35 cellular contexts compared by ENCODE assay signal in the genomic region with DNA sequence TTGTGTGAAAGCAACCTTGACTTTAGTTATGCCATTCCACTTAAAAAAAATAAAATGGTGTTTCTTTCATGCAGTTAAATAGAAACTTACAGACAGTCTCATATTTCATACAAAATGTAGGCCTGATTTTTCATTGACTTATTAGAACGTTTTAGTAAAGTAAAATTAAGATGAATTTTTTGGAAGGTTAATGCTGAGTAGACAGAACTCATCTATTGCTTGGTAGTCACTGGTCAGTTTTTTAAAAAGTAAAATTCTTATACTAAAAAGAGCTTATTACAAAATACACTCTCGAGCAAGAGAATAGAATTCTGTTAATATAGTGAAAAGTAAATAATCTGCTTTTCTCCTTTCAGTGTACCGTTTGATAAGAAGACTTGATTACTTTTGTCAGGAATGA.
"Had no signal": no experiment of that assay in that cellular context is flagged by ENCODE, and none has a peak within 500 bp of the region (broad histone marks: within the 10 kb centered on the region; RNA-seq: fewer than 3 reads in every experiment).

No MANE protein-coding gene starts in this region.

- ATAC-seq: activated CD4-positive, alpha-beta T cell treated with anti-CD3 and anti-CD28 coated beads for 36 hours; activated CD8-positive, alpha-beta memory T cell treated with anti-CD3 and anti-CD28 coated beads, Interleukin-2, amount 10 ng/mL, durations not matched to agents 7 days and 5 days; activated CD8-positive, alpha-beta T cell treated with anti-CD3 and anti-CD28 coated beads, Interleukin-2, amount 10 ng/mL, durations not matched to agents 7 days and 5 days; activated naive CD4-positive, alpha-beta T cell treated with anti-CD3 and anti-CD28 coated beads, Interleukin-2, amount 50 U/mL, for 72 hours; body of pancreas had no signal

- H3K9me3 ChIP-seq: adrenal gland, body of pancreas had no signal

- H3K36me3 ChIP-seq: adrenal gland, brain microvascular endothelial cell, breast epithelium had no signal

- H3K27ac ChIP-seq: adrenal gland, body of pancreas, brain microvascular endothelial cell, breast epithelium, VCaP had no signal

- H3K4me3 ChIP-seq: adrenal gland, body of pancreas, breast epithelium had no signal

- H3K4me1 ChIP-seq: adrenal gland, body of pancreas, breast epithelium had no signal

- DNase-seq: activated B cell treated with CpG ODN at 0.5 μM for 24 hours; activated CD4-positive, alpha-beta memory T cell treated with anti-CD3 and anti-CD28 coated beads, Interleukin-2, amount 10 ng/mL, durations not matched to agents 7 days and 5 days; activated CD4-positive, alpha-beta T cell treated with anti-CD3 and anti-CD28 coated beads for 1 hour; activated CD4-positive, alpha-beta T cell treated with anti-CD3 and anti-CD28 coated beads for 36 hours; activated CD4-positive, alpha-beta T cell treated with anti-CD3 and anti-CD28 coated beads for 48 hours; activated CD4-positive, alpha-beta T cell treated with anti-CD3 and anti-CD28 coated beads, Interleukin-2, amount 10 ng/mL, durations not matched to agents 7 days and 5 days; activated CD4-positive, alpha-beta T cell treated with anti-CD3 and anti-CD28 coated beads, Interleukin-2, amount 50 U/mL, for 48 hours; activated CD8-positive, alpha-beta memory T cell treated with anti-CD3 and anti-CD28 coated beads for 24 hours; activated CD8-positive, alpha-beta memory T cell treated with anti-CD3 and anti-CD28 coated beads, Interleukin-2, amount 10 ng/mL, durations not matched to agents 7 days and 5 days; activated CD8-positive, alpha-beta memory T cell treated with anti-CD3 and anti-CD28 coated beads, Interleukin-2, amount 50 U/mL, for 48 hours; activated CD8-positive, alpha-beta T cell treated with anti-CD3 and anti-CD28 coated beads, Interleukin-2, amount 10 ng/mL, durations not matched to agents 7 days and 5 days; activated effector memory CD4-positive, alpha-beta T cell treated with anti-CD3 and anti-CD28 coated beads, Interleukin-2, amount 50 U/mL, for 16 hours; activated gamma-delta T cell treated with Interleukin-2 at 50 U/mL for 16 hours; activated naive CD4-positive, alpha-beta T cell; activated naive CD4-positive, alpha-beta T cell treated with anti-CD3 and anti-CD28 coated beads for 36 hours; activated naive CD4-positive, alpha-beta T cell treated with anti-CD3 and anti-CD28 coated beads, Interleukin-2, amount 50 U/mL, for 16 hours; activated naive CD8-positive, alpha-beta T cell treated with anti-CD3 and anti-CD28 coated beads for 36 hours; activated T-cell treated with anti-CD3 and anti-CD28 coated beads, Interleukin-2, amount 50 U/mL, for 24 hours; activated T-cell treated with anti-CD3 and anti-CD28 coated beads, Interleukin-2, amount 50 U/mL, for 48 hours; adrenal gland; amniotic stem cell; aorta; body of pancreas; brain microvascular endothelial cell; central memory CD4-positive, alpha-beta T cell; T-helper 1 cell; T-helper 2 cell; T-helper 9 cell had no signal

- H3K36me3 Mint-ChIP-seq: activated CD8-positive, alpha-beta memory T cell treated with anti-CD3 and anti-CD28 coated beads, Interleukin-2, amount 10 ng/mL, durations not matched to agents 7 days and 5 days; activated naive CD4-positive, alpha-beta T cell treated with anti-CD3 and anti-CD28 coated beads, Interleukin-2, amount 50 U/mL, for 72 hours; activated naive CD8-positive, alpha-beta T cell treated with anti-CD3 and anti-CD28 coated beads for 36 hours had no signal

- H3K27me3 Mint-ChIP-seq: activated B cell treated with CpG ODN at 0.5 μM for 24 hours; activated CD4-positive, alpha-beta T cell treated with anti-CD3 and anti-CD28 coated beads for 36 hours; activated naive CD8-positive, alpha-beta T cell treated with anti-CD3 and anti-CD28 coated beads for 36 hours; activated T-cell treated with anti-CD3 and anti-CD28 coated beads, Interleukin-2, amount 50 U/mL, for 24 hours had no signal

- H3K9me3 Mint-ChIP-seq: activated CD4-positive, alpha-beta memory T cell treated with anti-CD3 and anti-CD28 coated beads, Interleukin-2, amount 10 ng/mL, durations not matched to agents 7 days and 5 days; activated CD4-positive, alpha-beta T cell treated with anti-CD3 and anti-CD28 coated beads, Interleukin-2, amount 10 ng/mL, durations not matched to agents 7 days and 5 days; activated naive CD4-positive, alpha-beta T cell treated with anti-CD3 and anti-CD28 coated beads for 36 hours; activated naive CD4-positive, alpha-beta T cell treated with anti-CD3 and anti-CD28 coated beads, Interleukin-2, amount 50 U/mL, for 72 hours; activated naive CD8-positive, alpha-beta T cell treated with anti-CD3 and anti-CD28 coated beads for 36 hours; activated T-cell treated with anti-CD3 and anti-CD28 coated beads, Interleukin-2, amount 50 U/mL, for 24 hours; T-helper 1 cell treated with Interleukin-12 subunit alpha and Interleukin-12 subunit beta and Interleukin-4 antibody, amounts not matched to agents 30 μg/mL and 1 μg/mL, for 36 hours; T-helper 2 cell treated with Interferon-gamma antibody and Interleukin-4, amounts not matched to agents 5 μg/mL and 100 μg/mL, for 36 hours had no signal

- H3K4me1 Mint-ChIP-seq: activated CD4-positive, alpha-beta memory T cell treated with anti-CD3 and anti-CD28 coated beads, Interleukin-2, amount 10 ng/mL, durations not matched to agents 7 days and 5 days; activated CD4-positive, alpha-beta T cell treated with anti-CD3 and anti-CD28 coated beads for 36 hours; activated CD4-positive, alpha-beta T cell treated with anti-CD3 and anti-CD28 coated beads, Interleukin-2, amount 10 ng/mL, durations not matched to agents 7 days and 5 days; activated CD8-positive, alpha-beta memory T cell treated with anti-CD3 and anti-CD28 coated beads, Interleukin-2, amount 10 ng/mL, durations not matched to agents 7 days and 5 days; activated naive CD8-positive, alpha-beta T cell treated with anti-CD3 and anti-CD28 coated beads for 36 hours had no signal

- H3K4me3 Mint-ChIP-seq: activated B cell treated with CpG ODN at 0.5 μM for 24 hours; activated CD4-positive, alpha-beta memory T cell treated with anti-CD3 and anti-CD28 coated beads, Interleukin-2, amount 10 ng/mL, durations not matched to agents 7 days and 5 days; activated CD4-positive, alpha-beta T cell treated with anti-CD3 and anti-CD28 coated beads for 36 hours; activated CD4-positive, alpha-beta T cell treated with anti-CD3 and anti-CD28 coated beads, Interleukin-2, amount 10 ng/mL, durations not matched to agents 7 days and 5 days; activated CD8-positive, alpha-beta memory T cell treated with anti-CD3 and anti-CD28 coated beads, Interleukin-2, amount 10 ng/mL, durations not matched to agents 7 days and 5 days; activated CD8-positive, alpha-beta T cell treated with anti-CD3 and anti-CD28 coated beads, Interleukin-2, amount 10 ng/mL, durations not matched to agents 7 days and 5 days; activated naive CD4-positive, alpha-beta T cell treated with anti-CD3 and anti-CD28 coated beads for 36 hours; activated naive CD8-positive, alpha-beta T cell treated with anti-CD3 and anti-CD28 coated beads for 36 hours; activated T-cell treated with anti-CD3 and anti-CD28 coated beads, Interleukin-2, amount 50 U/mL, for 24 hours; T-helper 1 cell treated with Interleukin-12 subunit alpha and Interleukin-12 subunit beta and Interleukin-4 antibody, amounts not matched to agents 30 μg/mL and 1 μg/mL, for 36 hours; T-helper 2 cell treated with Interferon-gamma antibody and Interleukin-4, amounts not matched to agents 5 μg/mL and 100 μg/mL, for 36 hours had no signal

- H3K27me3 ChIP-seq: adrenal gland, body of pancreas, brain microvascular endothelial cell, breast epithelium had no signal

- H3K27ac Mint-ChIP-seq: activated B cell treated with CpG ODN at 0.5 μM for 24 hours; activated CD4-positive, alpha-beta memory T cell treated with anti-CD3 and anti-CD28 coated beads, Interleukin-2, amount 10 ng/mL, durations not matched to agents 7 days and 5 days; activated CD4-positive, alpha-beta T cell treated with anti-CD3 and anti-CD28 coated beads for 36 hours; activated CD4-positive, alpha-beta T cell treated with anti-CD3 and anti-CD28 coated beads, Interleukin-2, amount 10 ng/mL, durations not matched to agents 7 days and 5 days; activated CD8-positive, alpha-beta memory T cell treated with anti-CD3 and anti-CD28 coated beads, Interleukin-2, amount 10 ng/mL, durations not matched to agents 7 days and 5 days; activated CD8-positive, alpha-beta T cell treated with anti-CD3 and anti-CD28 coated beads, Interleukin-2, amount 10 ng/mL, durations not matched to agents 7 days and 5 days; activated naive CD4-positive, alpha-beta T cell treated with anti-CD3 and anti-CD28 coated beads for 36 hours; activated naive CD4-positive, alpha-beta T cell treated with anti-CD3 and anti-CD28 coated beads, Interleukin-2, amount 50 U/mL, for 72 hours; activated naive CD8-positive, alpha-beta T cell treated with anti-CD3 and anti-CD28 coated beads for 36 hours; activated T-cell treated with anti-CD3 and anti-CD28 coated beads, Interleukin-2, amount 50 U/mL, for 24 hours; T-helper 1 cell treated with Interleukin-12 subunit alpha and Interleukin-12 subunit beta and Interleukin-4 antibody, amounts not matched to agents 30 μg/mL and 1 μg/mL, for 36 hours; T-helper 2 cell treated with Interferon-gamma antibody and Interleukin-4, amounts not matched to agents 5 μg/mL and 100 μg/mL, for 36 hours had no signal

- FAIRE-seq: astrocyte, TTC549 had no signal
